In the genomic region with DNA sequence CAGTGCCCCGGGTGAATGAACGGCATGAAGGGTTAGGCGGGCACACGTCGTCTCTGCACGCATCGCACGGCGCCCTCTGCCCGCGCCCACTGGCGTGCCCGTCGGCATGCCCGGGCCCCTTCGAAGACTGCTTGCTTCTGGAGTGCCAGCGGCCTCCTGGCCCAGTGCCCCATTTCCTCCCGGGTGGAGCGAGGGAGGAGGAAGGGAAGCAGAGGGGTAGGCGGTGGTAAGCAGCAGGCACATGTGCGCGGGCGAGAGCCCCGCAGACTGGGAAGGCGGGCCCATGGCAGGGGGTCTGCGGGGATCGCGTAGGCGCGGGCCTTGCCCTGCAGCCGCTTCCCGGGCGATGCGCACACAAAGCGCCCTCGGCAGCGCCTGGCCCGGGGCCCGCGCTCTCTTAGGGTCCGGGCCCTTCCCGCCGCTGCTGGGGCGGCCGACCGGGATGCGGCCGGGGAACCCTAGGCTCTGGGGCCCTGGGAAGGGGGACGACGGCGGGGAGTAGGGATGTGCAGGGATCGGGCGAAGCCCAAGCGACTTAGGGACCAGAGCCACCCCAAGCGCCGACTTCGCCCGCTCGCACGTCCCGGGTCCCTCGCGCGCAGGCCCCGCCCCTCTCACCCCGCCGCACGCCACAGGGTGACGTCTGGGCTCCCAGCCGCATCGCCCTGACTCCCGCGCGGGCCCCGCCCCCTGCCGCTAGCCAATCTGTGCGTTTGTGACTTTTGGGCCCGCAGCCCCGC, we compare ENCODE assay signal across 8 cellular contexts. TPM values are rescaled to one million over a fixed set of nuclear protein-coding genes. Genes with fewer than 3 reads are reported as not detected.
DNase-seq lines count a peak whose midpoint lies in the region; ATAC-seq and TF ChIP-seq lines count a peak whose summit lies in the region.

No MANE protein-coding gene starts in this region.

- H3K27me3 Mint-ChIP-seq in CD14-positive monocyte (ENCODE audit: low read depth in 3 of 3): peaks cover 3 to 13% (median 8%) of the 10 kb centered on the region in 3 donors
- H3K27me3 Mint-ChIP-seq in activated B cell treated with CpG ODN at 0.5 μM for 24 hours: no peaks in the 10 kb centered on the region
- H3K27me3 Mint-ChIP-seq in naive thymus-derived CD4-positive, alpha-beta T cell: no peaks in the 10 kb centered on the region

- H3K9me3 ChIP-seq in naive thymus-derived CD4-positive, alpha-beta T cell (ENCODE audit: control insufficient read depth in 2 of 3, low read length in 3 of 3): no peaks in the 10 kb centered on the region

- H3K27ac Mint-ChIP-seq in CD14-positive monocyte (peak overlapping the region; percentile 83 to 93 (median 90)), activated B cell treated with CpG ODN at 0.5 μM for 24 hours (peak overlapping the region; percentile 76)
- H3K27ac Mint-ChIP-seq in naive thymus-derived CD4-positive, alpha-beta T cell: peak overlapping the region; percentile 37 to 95 (median 89)

- no peaks in the 10 kb centered on the region for H3K27me3 ChIP-seq in naive thymus-derived CD4-positive, alpha-beta T cell (ENCODE audit: control insufficient read depth in 2 of 2, insufficient read depth in 2 of 2, low read length in 2 of 2)

- TF ChIP-seq POLR2A in GM19193 (IDR thresholded peaks at IDR 0.05; ENCODE audit: extremely low read depth, insufficient read depth, insufficient read length): peak; percentile 55

- no peak for ATAC-seq in activated B cell treated with CpG ODN at 0.5 μM for 24 hours (ENCODE audit: low read depth)
- ATAC-seq in naive thymus-derived CD4-positive, alpha-beta T cell: no peak

- H3K4me3 Mint-ChIP-seq in CD14-positive monocyte: peak overlapping the region; percentile 59 to 60
- peak overlapping the region; percentile 83 for H3K4me3 Mint-ChIP-seq in activated B cell treated with CpG ODN at 0.5 μM for 24 hours
- peak overlapping the region; percentile 58 to 88 (median 79) for H3K4me3 Mint-ChIP-seq in naive thymus-derived CD4-positive, alpha-beta T cell

- H3K36me3 Mint-ChIP-seq in CD14-positive monocyte (peaks cover 5 to 10% of the 10 kb centered on the region in 2 donors), activated B cell treated with CpG ODN at 0.5 μM for 24 hours (ENCODE audit: low read depth) (peaks cover 15% of the 10 kb centered on the region)
- H3K36me3 Mint-ChIP-seq in naive thymus-derived CD4-positive, alpha-beta T cell: peaks cover 0 to 3% (median 0%) of the 10 kb centered on the region in 5 donors

- CTCF ChIA-PET in activated B cell treated with CpG ODN at 0.5 μM for 24 hours (lab: Charles Lee): interaction anchor here (0.6 kb wide), 1 partner anchor 286 kb away, joined by 3 read pairs; no protein-coding TSS in a partner anchor
- CTCF ChIA-PET in naive thymus-derived CD4-positive, alpha-beta T cell (lab: Charles Lee): interaction anchor here (0.6 kb wide), 1 partner anchor 136 kb away, joined by 3 read pairs; no protein-coding TSS in a partner anchor

- H3K36me3 ChIP-seq in naive thymus-derived CD4-positive, alpha-beta T cell (ENCODE audit: control insufficient read depth in 2 of 3, insufficient read depth in 3 of 3, low read length in 3 of 3): peaks cover 0 to 13% (median 0%) of the 10 kb centered on the region in 3 experiments

- peak overlapping the region; percentile 53 for H3K4me3 ChIP-seq in epithelial cell of proximal tubule (ENCODE audit: low read depth, low read length)
- peak overlapping the region; percentile 31 for H3K4me3 ChIP-seq in naive thymus-derived CD4-positive, alpha-beta T cell (ENCODE audit: low read length)

- intact Hi-C loops in CD14-positive monocyte (cut with micrococcal nuclease): no loop called here
- intact Hi-C loops in activated B cell treated with CpG ODN at 0.5 μM for 24 hours (cut with micrococcal nuclease): loop anchor here (10.0 kb wide), 2 partner anchors 137 to 653 kb away; a partner anchor contains a TSS
- intact Hi-C loops in naive thymus-derived CD4-positive, alpha-beta T cell (cut with micrococcal nuclease): loop anchor here (1.0 to 10.0 kb wide), 8 partner anchors 9 to 656 kb away; a partner anchor contains a TSS

- TF ChIP-seq CTCF in CD14-positive monocyte (IDR thresholded peaks at IDR 0.05) (no peak), activated B cell treated with CpG ODN at 0.5 μM for 24 hours (IDR thresholded peaks at IDR 0.05) (no peak), epithelial cell of proximal tubule (conservative IDR thresholded peaks at IDR 0.05; ENCODE audit: low read depth, low read length) (no peak)

- H3K4me1 Mint-ChIP-seq in CD14-positive monocyte: peaks cover 27% of the 10 kb centered on the region
- H3K4me1 Mint-ChIP-seq in activated B cell treated with CpG ODN at 0.5 μM for 24 hours: peaks cover 25% of the 10 kb centered on the region
- peaks cover 5 to 21% (median 12%) of the 10 kb centered on the region in 7 donors for H3K4me1 Mint-ChIP-seq in naive thymus-derived CD4-positive, alpha-beta T cell

- H3K27ac ChIP-seq in naive thymus-derived CD4-positive, alpha-beta T cell (ENCODE audit: low read depth, low read length): peak overlapping the region; percentile 98

- POLR2A ChIA-PET in activated B cell treated with CpG ODN at 0.5 μM for 24 hours (lab: Charles Lee): interaction anchor here (0.9 to 1.9 kb wide), 9 partner anchors 8 to 407 kb away, joined by 3 to 50 read pairs (median 4); a partner anchor contains a TSS
- POLR2A ChIA-PET in naive thymus-derived CD4-positive, alpha-beta T cell (lab: Charles Lee): interaction anchor here (1.0 to 1.6 kb wide), 7 partner anchors 7 to 411 kb away, joined by 3 to 8 read pairs (median 5); a partner anchor contains a TSS

- DNase-seq in CD14-positive monocyte (ENCODE audit: low spot score): no peak
- DNase-seq in HT1080 (ENCODE audit: low read depth): peak; percentile 41
- peak; percentile 83 for DNase-seq in activated B cell treated with CpG ODN at 0.5 μM for 24 hours
- DNase-seq in epithelial cell of proximal tubule (ENCODE audit: low read depth): no peak
- peak; percentile 29 to 92 (median 54) for DNase-seq in naive thymus-derived CD4-positive, alpha-beta T cell
- no peak for DNase-seq in mesenteric fat pad (ENCODE audit: low spot score)
- no peak for DNase-seq in MV-4-11 (lab: John Stamatoyannopoulos, UW)

- peaks cover 16 to 26% of the 10 kb centered on the region in 2 donors for H3K4me1 ChIP-seq in naive thymus-derived CD4-positive, alpha-beta T cell (ENCODE audit: control insufficient read depth in 2 of 2, insufficient read depth in 2 of 2, low read length in 2 of 2)

- peaks cover 0 to 26% (median 7%) of the 10 kb centered on the region in 7 donors for H3K9me3 Mint-ChIP-seq in CD14-positive monocyte
- no peaks in the 10 kb centered on the region for H3K9me3 Mint-ChIP-seq in activated B cell treated with CpG ODN at 0.5 μM for 24 hours
- H3K9me3 Mint-ChIP-seq in naive thymus-derived CD4-positive, alpha-beta T cell: peaks cover 0 to 2% (median 0%) of the 10 kb centered on the region in 11 donors

RNA-seq across cellular contexts. Expression of a gene that starts 0.9 kb away (rescaled TPM):
- 10 to 100 TPM; 14.0 to 17.6 TPM for polyA plus RNA-seq in CD14-positive monocyte
- 33.2 and 41.5 TPM in 2 replicates for total RNA-seq in HT1080 (2014; rRNA removed; shearing (Covaris generic))
- 117 and 137 TPM in 2 replicates for polyA plus RNA-seq in HT1080 (2015; cell fraction: cytosol; rRNA removed)
- polyA plus RNA-seq in HT1080 (2015; cell fraction: nucleus; rRNA removed): 76.6 and 85.6 TPM in 2 replicates
- total RNA-seq in activated B cell treated with CpG ODN at 0.5 μM for 24 hours (68.4 and 70.2 TPM in 2 replicates), epithelial cell of proximal tubule (50.7 and 63.0 TPM in 2 replicates), mesenteric fat pad (57.4 TPM)
- total RNA-seq in naive thymus-derived CD4-positive, alpha-beta T cell: 100 to 1,000 TPM in 2 of 5 experiments, 10 to 100 TPM in 3; 53.5 to 141 (median 89.9) TPM
- 10 to 100 TPM; 31.5 to 34.6 TPM for polyA plus RNA-seq in naive thymus-derived CD4-positive, alpha-beta T cell

RNA-seq across cellular contexts. Expression of a gene that starts 3.8 kb away (rescaled TPM):
- 100 to 1,000 TPM; 111 to 219 TPM for polyA plus RNA-seq in CD14-positive monocyte
- 1,291 and 1,336 TPM in 2 replicates for total RNA-seq in HT1080 (2014; rRNA removed; shearing (Covaris generic))
- polyA plus RNA-seq in HT1080 (2015; cell fraction: cytosol; rRNA removed): 312 and 340 TPM in 2 replicates
- 2,213 and 2,252 TPM in 2 replicates for polyA plus RNA-seq in HT1080 (2015; cell fraction: nucleus; rRNA removed)
- total RNA-seq in activated B cell treated with CpG ODN at 0.5 μM for 24 hours (605 and 679 TPM in 2 replicates), epithelial cell of proximal tubule (953 and 1,430 TPM in 2 replicates), mesenteric fat pad (1,133 TPM)
- 1,000 to 10,000 TPM in 2 of 5 experiments, 100 to 1,000 TPM in 3; 440 to 1,423 (median 604) TPM for total RNA-seq in naive thymus-derived CD4-positive, alpha-beta T cell
- polyA plus RNA-seq in naive thymus-derived CD4-positive, alpha-beta T cell: 100 to 1,000 TPM in 1 of 2 donors, 10 to 100 TPM in 1; 96.0 to 333 TPM

RNA-seq across cellular contexts. Expression of a gene that starts 19.9 kb away (rescaled TPM):
- polyA plus RNA-seq in CD14-positive monocyte: 1,000 to 10,000 TPM; 1,536 to 1,724 TPM
- total RNA-seq in HT1080 (2014; rRNA removed; shearing (Covaris generic)): 3,228 and 3,649 TPM in 2 replicates
- polyA plus RNA-seq in HT1080 (2015; cell fraction: cytosol; rRNA removed): 4,497 and 7,008 TPM in 2 replicates
- polyA plus RNA-seq in HT1080 (2015; cell fraction: nucleus; rRNA removed): 2,544 and 2,652 TPM in 2 replicates
- total RNA-seq in activated B cell treated with CpG ODN at 0.5 μM for 24 hours (5,113 and 5,534 TPM in 2 replicates), epithelial cell of proximal tubule (5,736 and 6,055 TPM in 2 replicates), mesenteric fat pad (2,424 TPM)
- 1,000 to 10,000 TPM; 2,926 to 5,130 (median 5,063) TPM for total RNA-seq in naive thymus-derived CD4-positive, alpha-beta T cell
- 1,000 to 10,000 TPM; 6,302 to 7,439 TPM for polyA plus RNA-seq in naive thymus-derived CD4-positive, alpha-beta T cell

RNA-seq across cellular contexts. Expression of a gene that starts 30.8 kb away (rescaled TPM):
- polyA plus RNA-seq in CD14-positive monocyte: 10 to 100 TPM; 26.2 to 27.2 TPM
- total RNA-seq in HT1080 (2014; rRNA removed; shearing (Covaris generic)): 52.7 and 59.7 TPM in 2 replicates
- 50.7 and 57.0 TPM in 2 replicates for polyA plus RNA-seq in HT1080 (2015; cell fraction: cytosol; rRNA removed)
- 52.3 and 54.1 TPM in 2 replicates for polyA plus RNA-seq in HT1080 (2015; cell fraction: nucleus; rRNA removed)
- 15.3 and 15.8 TPM in 2 replicates for total RNA-seq in activated B cell treated with CpG ODN at 0.5 μM for 24 hours
- total RNA-seq in epithelial cell of proximal tubule: 20.7 and 27.7 TPM in 2 replicates
- total RNA-seq in naive thymus-derived CD4-positive, alpha-beta T cell: 10 to 100 TPM; 18.4 to 31.1 (median 21.7) TPM
- polyA plus RNA-seq in naive thymus-derived CD4-positive, alpha-beta T cell: 10 to 100 TPM; 11.1 to 19.6 TPM
- 18.9 TPM for total RNA-seq in mesenteric fat pad

RNA-seq across cellular contexts. Expression of a gene that starts 33.1 kb away (rescaled TPM):
- 10 to 100 TPM; 21.7 to 21.9 TPM for polyA plus RNA-seq in CD14-positive monocyte
- 16.6 and 24.8 TPM in 2 replicates for total RNA-seq in HT1080 (2014; rRNA removed; shearing (Covaris generic))
- 20.5 and 21.7 TPM in 2 replicates for polyA plus RNA-seq in HT1080 (2015; cell fraction: cytosol; rRNA removed)
- 111 and 148 TPM in 2 replicates for polyA plus RNA-seq in HT1080 (2015; cell fraction: nucleus; rRNA removed)
- total RNA-seq in activated B cell treated with CpG ODN at 0.5 μM for 24 hours (50.5 and 66.1 TPM in 2 replicates), epithelial cell of proximal tubule (33.6 and 55.8 TPM in 2 replicates), mesenteric fat pad (32.4 TPM)
- 100 to 1,000 TPM in 3 of 5 experiments, 10 to 100 TPM in 2; 90.9 to 130 (median 108) TPM for total RNA-seq in naive thymus-derived CD4-positive, alpha-beta T cell
- 10 to 100 TPM; 40.4 to 46.4 TPM for polyA plus RNA-seq in naive thymus-derived CD4-positive, alpha-beta T cell

Comparison
In these comparisons a context has a peak if more than half of its experiments do, and no peak if none do; other contexts are left out.
1. DNase-seq: peak in HT1080 (single experiment), activated B cell treated with CpG ODN at 0.5 μM for 24 hours (single experiment) and naive thymus-derived CD4-positive, alpha-beta T cell (9 of 9); none in CD14-positive monocyte (single experiment), epithelial cell of proximal tubule (single experiment), mesenteric fat pad (single experiment) and MV-4-11 (single experiment).
2. intact Hi-C loops: an anchor here in activated B cell treated with CpG ODN at 0.5 μM for 24 hours (10.0 kb wide) and naive thymus-derived CD4-positive, alpha-beta T cell (1.0 to 10.0 kb wide); none called in CD14-positive monocyte.
3. Peak in every context shown above with its lines, with median percentiles within 50 percentile points of each other: H3K27ac Mint-ChIP-seq and H3K4me3 Mint-ChIP-seq.